In genomic region chr13:27455331-27455855, GRCh38 we compare ENCODE assay signal across 1 cellular context.
TF ChIP-seq lines count a peak whose summit lies in the region.

No MANE protein-coding gene starts in this region.

TF ChIP-seq in IMR-90, 13 proteins besides CTCF, POLR2A, EP300 and RAD21:
- TF ChIP-seq NFE2L2 (IDR thresholded peaks at IDR 0.05; ENCODE audit: low read depth, low read length), result no peak
- TF ChIP-seq SMC3 (IDR thresholded peaks at IDR 0.05; ENCODE audit: low read depth, low read length), result no peak
- no peak for TF ChIP-seq ELK1 (IDR thresholded peaks at IDR 0.05; ENCODE audit: borderline replicate concordance, low read depth, low read length)
- TF ChIP-seq FOS (IDR thresholded peaks at IDR 0.05; ENCODE audit: low read depth, low read length), result no peak
- no peak for TF ChIP-seq CHD1 (IDR thresholded peaks at IDR 0.05; ENCODE audit: low read depth, low read length)
- no peak for TF ChIP-seq USF2 (IDR thresholded peaks at IDR 0.05; ENCODE audit: low read depth, low read length)
- no peak for TF ChIP-seq BHLHE40 (IDR thresholded peaks at IDR 0.05; ENCODE audit: low read depth, low read length)
- no peak for TF ChIP-seq RFX5 (IDR thresholded peaks at IDR 0.05; ENCODE audit: low read depth, low read length)
- TF ChIP-seq RCOR1 (IDR thresholded peaks at IDR 0.05; ENCODE audit: insufficient replicate concordance, low read length), result no peak
- TF ChIP-seq CEBPB (IDR thresholded peaks at IDR 0.05; ENCODE audit: low read depth, low read length), result no peak
- no peak for TF ChIP-seq MAFK (IDR thresholded peaks at IDR 0.05; ENCODE audit: low read depth, low read length)
